17 cellular contexts compared by ENCODE assay signal in genomic region chr2:158484892-158485556, GRCh38. TPM values are rescaled to one million over a fixed set of nuclear protein-coding genes. Genes with fewer than 3 reads are reported as not detected.
DNase-seq lines count a peak whose midpoint lies in the region; ATAC-seq and TF ChIP-seq lines count a peak whose summit lies in the region.
"Had no signal": no experiment of that assay in that cellular context is flagged by ENCODE, and none has a peak within 500 bp of the region (broad histone marks: within the 10 kb centered on the region; RNA-seq: fewer than 3 reads in every experiment).

No MANE protein-coding gene starts in this region.

- intact Hi-C loops in left ventricle myocardium superior (cut with micrococcal nuclease) (no loop called here), prostate gland (cut with DNase I) (no loop called here)

- H3K27me3 ChIP-seq in right atrium auricular region (no peaks in the 10 kb centered on the region), prostate gland (replicated peaks; ENCODE audit: insufficient read depth) (no peaks in the 10 kb centered on the region)
- H3K27me3 ChIP-seq: stomach had no signal

- no peak overlapping the region for H3K4me3 ChIP-seq in right atrium auricular region
- H3K4me3 ChIP-seq in HEK293 (ENCODE audit: low read depth, low read length) = no peak overlapping the region
- H3K4me3 ChIP-seq in prostate gland = no peak overlapping the region
- H3K4me3 ChIP-seq: stomach had no signal

- CTCF ChIA-PET in HEK293 (lab: Yijun Ruan, JAX) = interaction anchor here (1.2 kb wide), 1 partner anchor 449 kb away, joined by 4 read pairs; no protein-coding TSS in a partner anchor

- POLR2A ChIA-PET in HEK293 (lab: Yijun Ruan, JAX) = no interaction called here

- H3K36me3 ChIP-seq in right atrium auricular region (no peaks in the 10 kb centered on the region), HEK293 (ENCODE audit: control insufficient read depth in 2 of 2, insufficient read depth in 1 of 2, low read length in 2 of 2) (no peaks in the 10 kb centered on the region), prostate gland (no peaks in the 10 kb centered on the region)
- H3K36me3 ChIP-seq: stomach had no signal

- H3K4me1 ChIP-seq in right atrium auricular region (peaks cover 0 to 52% of the 10 kb centered on the region in 2 donors), HEK293 (ENCODE audit: control insufficient read depth, insufficient read depth, low read length) (peaks cover 18% of the 10 kb centered on the region), prostate gland (replicated peaks) (no peaks in the 10 kb centered on the region)

- H3K9me3 ChIP-seq in right atrium auricular region (no peaks in the 10 kb centered on the region), HEK293 (ENCODE audit: control insufficient read depth, insufficient read depth, low read depth, low read length) (no peaks in the 10 kb centered on the region), prostate gland (no peaks in the 10 kb centered on the region)
- H3K9me3 ChIP-seq: stomach had no signal

- peak; percentile 19 for ATAC-seq in left ventricle myocardium superior
- peak; percentile 91 for ATAC-seq in HG03565 (IDR thresholded peaks at IDR 0.05; ENCODE audit: unreplicated experiment)
- ATAC-seq: Right ventricle myocardium inferior had no signal

- TF ChIP-seq CTCF in right atrium auricular region (IDR thresholded peaks at IDR 0.05) = no peak
- no peak for TF ChIP-seq CTCF in HEK293 (tag by site-specific recombination; IDR thresholded peaks at IDR 0.05)
- TF ChIP-seq CTCF in prostate gland (IDR thresholded peaks at IDR 0.05) = no peak

- peak overlapping the region in 1 of 2 donors; percentile 41 for H3K27ac ChIP-seq in right atrium auricular region
- H3K27ac ChIP-seq in HEK293 (ENCODE audit: extremely low read depth, low read depth, low read length) = no peak overlapping the region
- H3K27ac ChIP-seq in substantia nigra (ENCODE audit: low read depth, low read length, poor library complexity, severe bottlenecking) = peak overlapping the region; percentile 33
- H3K27ac ChIP-seq in prostate gland = no peak overlapping the region
- H3K27ac ChIP-seq: stomach had no signal

- 87% methylated on average over 8 of the region's 8 CpGs for WGBS in prostate gland

- DNase-seq in left ventricle myocardium superior (no peak), right atrium auricular region (ENCODE audit: low spot score) (no peak), substantia nigra (lab: John Stamatoyannopoulos, UW) (no peak), NCI-H2227 treated with DMSO at 0.1 percent for 48 hours (lab: John Stamatoyannopoulos, UW) (no peak), NCI-H510A (lab: John Stamatoyannopoulos, UW) (no peak), prostate gland (ENCODE audit: low spot score) (no peak)
- DNase-seq: activated B cell treated with CpG ODN at 0.5 μM for 24 hours; activated CD8-positive, alpha-beta memory T cell treated with anti-CD3 and anti-CD28 coated beads, Interleukin-2, amount 50 U/mL, for 4 hours; caudate nucleus; H7; naive B cell; NCI-H1694; NCI-H446 treated with DMSO at 0.1 percent for 48 hours; stomach had no signal

- no peak for TF ChIP-seq POLR2A in prostate gland (IDR thresholded peaks at IDR 0.05)

TF ChIP-seq in HEK293, 187 proteins besides CTCF, POLR2A, EP300 and RAD21:
- TF ChIP-seq ATF2 (tag by site-specific recombination; IDR thresholded peaks at IDR 0.05; ENCODE audit: low read depth) = peak; percentile 34; the same call in 1 of the 2 replicates
- TF ChIP-seq ZNF704 (tag by site-specific recombination; IDR thresholded peaks at IDR 0.05) = no peak
TF ChIP-seq in HEK293: peak in this region for 1.

RNA-seq across cellular contexts. Expression of gene PKP4, which starts 28.3 kb away (rescaled TPM):
- total RNA-seq in left ventricle myocardium superior (70.4 TPM), right atrium auricular region (10 to 100 TPM; 36.2 to 39.2 TPM), prostate gland (10 to 100 TPM; 49.0 to 57.9 TPM)

RNA-seq across cellular contexts. Expression of gene CCDC148, which starts 28.5 kb away (rescaled TPM):
- 0.40 TPM for total RNA-seq in left ventricle myocardium superior
- 1 to 10 TPM in 1 of 2 donors, under 1 TPM in 1; 0.20 to 1.1 TPM for total RNA-seq in right atrium auricular region
- total RNA-seq in prostate gland = 1 to 10 TPM; 1.5 to 1.6 TPM
- total RNA-seq: activated B cell treated with CpG ODN at 0.5 μM for 24 hours had no signal
